1 cellular context compared by ENCODE assay signal in genomic region chr16:4401094-4401501, GRCh38.
A peak's percentile ranks its signal among the peaks of the same experiment; 100 is the strongest.
TF ChIP-seq lines count a peak whose summit lies in the region.

No MANE protein-coding gene starts in this region.

TF ChIP-seq in HepG2, 621 proteins besides CTCF, POLR2A, EP300 and RAD21:
- TF ChIP-seq POLR2AphosphoS2 (IDR thresholded peaks at IDR 0.05; ENCODE audit: low read depth, low read length) = no peak
- TF ChIP-seq ELF1 (CRISPR knock-in tag; IDR thresholded peaks at IDR 0.05) = no peak
- no peak for TF ChIP-seq MAFK (conservative IDR thresholded peaks at IDR 0.05 in 1 of 2, IDR thresholded peaks at IDR 0.05 in 1 of 2; ENCODE audit: low read length in 2 of 2)
- TF ChIP-seq ZBTB38 (CRISPR knock-in tag; IDR thresholded peaks at IDR 0.05) = 0 out of 2 replicates have a peak, but pooled peaks have one; percentile 24
- TF ChIP-seq PHF21A (CRISPR knock-in tag; IDR thresholded peaks at IDR 0.05) = no peak
- TF ChIP-seq ZNF317 (CRISPR knock-in tag; IDR thresholded peaks at IDR 0.05) = no peak
- no peak for TF ChIP-seq NFIC (IDR thresholded peaks at IDR 0.05; ENCODE audit: low read length)
- TF ChIP-seq HNRNPL (IDR thresholded peaks at IDR 0.05; ENCODE audit: low read depth, low read length) = peak; percentile 71; the same call in 1 of the 2 replicates
- no peak for TF ChIP-seq FOXM1 (CRISPR knock-in tag; IDR thresholded peaks at IDR 0.05)
- no peak for TF ChIP-seq NCOA5 (CRISPR knock-in tag; IDR thresholded peaks at IDR 0.05)
- no peak for TF ChIP-seq ZSCAN12 (CRISPR knock-in tag; IDR thresholded peaks at IDR 0.05)
- no peak for TF ChIP-seq TCF12 (IDR thresholded peaks at IDR 0.05)
- no peak for TF ChIP-seq TCF12 (CRISPR knock-in tag; IDR thresholded peaks at IDR 0.05)
- TF ChIP-seq ZNF577 (CRISPR knock-in tag; IDR thresholded peaks at IDR 0.05; ENCODE audit: borderline replicate concordance, low read depth) = no peak
- no peak for TF ChIP-seq TGIF2 (CRISPR knock-in tag; IDR thresholded peaks at IDR 0.05)
- TF ChIP-seq RARA (CRISPR knock-in tag; IDR thresholded peaks at IDR 0.05) = no peak
- no peak for TF ChIP-seq ZNF503 (CRISPR knock-in tag; IDR thresholded peaks at IDR 0.05)
- TF ChIP-seq GRHL1 (CRISPR knock-in tag; conservative IDR thresholded peaks at IDR 0.05) = no peak
- peak; percentile 27; the same call in 1 of the 2 replicates for TF ChIP-seq ZNF687 (CRISPR knock-in tag; IDR thresholded peaks at IDR 0.05)
- no peak for TF ChIP-seq SOX5 (CRISPR knock-in tag; IDR thresholded peaks at IDR 0.05; ENCODE audit: borderline replicate concordance)
- TF ChIP-seq MTF1 (CRISPR knock-in tag; IDR thresholded peaks at IDR 0.05) = no peak
- no peak for TF ChIP-seq ZBTB43 (CRISPR knock-in tag; conservative IDR thresholded peaks at IDR 0.05)
- TF ChIP-seq ZZZ3 (CRISPR knock-in tag; IDR thresholded peaks at IDR 0.05; ENCODE audit: borderline replicate concordance) = no peak
- TF ChIP-seq SRSF4 (IDR thresholded peaks at IDR 0.05; ENCODE audit: low read depth, low read length, poor library complexity, severe bottlenecking) = no peak
- no peak for TF ChIP-seq SMAD1 (CRISPR knock-in tag; IDR thresholded peaks at IDR 0.05; ENCODE audit: borderline replicate concordance, low read depth)
- no peak for TF ChIP-seq CC2D1A (CRISPR knock-in tag; IDR thresholded peaks at IDR 0.05)
- TF ChIP-seq PRMT3 (CRISPR knock-in tag; IDR thresholded peaks at IDR 0.05; ENCODE audit: borderline replicate concordance, low read depth) = no peak
- TF ChIP-seq ZBTB33 (CRISPR knock-in tag; IDR thresholded peaks at IDR 0.05) = peak; percentile 69
- no peak for TF ChIP-seq ZNF235 (CRISPR knock-in tag; IDR thresholded peaks at IDR 0.05; ENCODE audit: borderline replicate concordance)
- no peak for TF ChIP-seq ZNF513 (CRISPR knock-in tag; conservative IDR thresholded peaks at IDR 0.05)
- no peak for TF ChIP-seq NR2F2 (IDR thresholded peaks at IDR 0.05; ENCODE audit: borderline replicate concordance, low read depth)
- no peak for TF ChIP-seq STAT5B (CRISPR knock-in tag; IDR thresholded peaks at IDR 0.05)
- no peak for TF ChIP-seq HES4 (CRISPR knock-in tag; IDR thresholded peaks at IDR 0.05; ENCODE audit: borderline replicate concordance)
- no peak for TF ChIP-seq REXO4 (CRISPR knock-in tag; IDR thresholded peaks at IDR 0.05; ENCODE audit: borderline replicate concordance)
- TF ChIP-seq ZNF790 (CRISPR knock-in tag; IDR thresholded peaks at IDR 0.05; ENCODE audit: borderline replicate concordance) = no peak
- TF ChIP-seq ZNF589 (CRISPR knock-in tag; conservative IDR thresholded peaks at IDR 0.05) = no peak
- TF ChIP-seq YEATS2 (CRISPR knock-in tag; IDR thresholded peaks at IDR 0.05; ENCODE audit: borderline replicate concordance) = no peak
- TF ChIP-seq ZMYM3 (CRISPR knock-in tag; IDR thresholded peaks at IDR 0.05) = 0 out of 2 replicates have a peak, but pooled peaks have one; percentile 21
- no peak for TF ChIP-seq HOMEZ (CRISPR knock-in tag; IDR thresholded peaks at IDR 0.05; ENCODE audit: low read depth)
- no peak for TF ChIP-seq ZNF777 (CRISPR knock-in tag; IDR thresholded peaks at IDR 0.05)
- TF ChIP-seq ZNF17 (CRISPR knock-in tag; IDR thresholded peaks at IDR 0.05) = no peak
- TF ChIP-seq CBX5 (CRISPR knock-in tag; IDR thresholded peaks at IDR 0.05; ENCODE audit: borderline replicate concordance) = no peak
TF ChIP-seq in HepG2: peak in this region for 5.
